In the genomic region with DNA sequence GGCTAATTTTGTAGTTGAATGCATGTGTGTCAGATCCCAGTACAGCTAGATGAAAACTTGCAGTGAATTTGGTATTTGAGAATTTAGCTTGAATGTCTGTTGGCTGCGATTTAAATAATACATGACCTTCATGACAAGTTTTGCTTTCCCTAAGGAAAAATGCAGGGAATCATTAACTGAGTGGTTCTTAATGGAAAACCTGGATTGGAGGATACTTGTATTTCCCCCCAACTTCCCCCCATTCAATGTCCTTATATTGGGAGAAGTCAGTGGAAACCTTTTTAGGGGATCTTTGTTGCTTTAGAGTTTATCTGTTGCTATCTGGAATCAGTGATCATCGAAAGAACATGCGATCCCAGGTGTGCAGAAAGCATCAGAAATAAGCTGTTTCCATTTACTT, we compare ENCODE assay signal across 8 cellular contexts. TPM values are rescaled to one million over a fixed set of nuclear protein-coding genes. Genes with fewer than 3 reads are reported as not detected.
DNase-seq lines count a peak whose midpoint lies in the region; ATAC-seq and TF ChIP-seq lines count a peak whose summit lies in the region.
"Not testable (repeated sequence)": the region's sequence is repeated elsewhere in the genome, so short reads cannot be mapped to it uniquely, and the experiment has no call there.

No MANE protein-coding gene starts in this region.

- ATAC-seq in CD4-positive, alpha-beta T cell (ENCODE audit: poor library complexity); gastroesophageal sphincter; naive thymus-derived CD8-positive, alpha-beta T cell; stimulated activated effector memory CD8-positive, alpha-beta T cell treated with anti-CD3 and anti-CD28 coated beads, Interleukin-12 subunit alpha, Interleukin-12 subunit beta, amount 100 ng/mL, for 72 hours: not testable (repeated sequence)

- 46 to 64% methylated on average over 1 of the region's 3 CpGs for WGBS in gastroesophageal sphincter (ENCODE audit: low coverage in 1 of 2), 2 donors

- H3K27me3 Mint-ChIP-seq in CD4-positive, alpha-beta T cell; HFFc6 (ENCODE audit: insufficient read depth); activated CD4-positive, alpha-beta T cell treated with anti-CD3 and anti-CD28 coated beads, Interleukin-2, amount 10 ng/mL, durations not matched to agents 7 days and 5 days; activated naive CD8-positive, alpha-beta T cell: not testable (repeated sequence)
- H3K27me3 Mint-ChIP-seq in naive thymus-derived CD8-positive, alpha-beta T cell, result peaks cover 3 to 14% (median 7%) of the 10 kb centered on the region in 5 donors

- H3K36me3 ChIP-seq in gastroesophageal sphincter, result not testable (repeated sequence)

- not testable (repeated sequence) for TF ChIP-seq CTCF in CD4-positive, alpha-beta T cell (IDR thresholded peaks at IDR 0.05); HFFc6 (IDR thresholded peaks at IDR 0.05); gastroesophageal sphincter (IDR thresholded peaks at IDR 0.05)

- POLR2A ChIA-PET in CD4-positive, alpha-beta T cell (lab: Charles Lee); activated CD4-positive, alpha-beta T cell treated with anti-CD3 and anti-CD28 coated beads, Interleukin-2, amount 10 ng/mL, durations not matched to agents 7 days and 5 days (lab: Charles Lee); naive thymus-derived CD8-positive, alpha-beta T cell (lab: Charles Lee): not testable (repeated sequence)

- intact Hi-C loops in CD4-positive, alpha-beta T cell (cut with DNase I, micrococcal nuclease), result loop anchor here in 1 of 2 experiments (10.0 kb wide), 1 partner anchor 515 kb away; no protein-coding TSS in a partner anchor

- H3K27ac Mint-ChIP-seq in CD4-positive, alpha-beta T cell, result peak overlapping the region; percentile 27
- H3K27ac Mint-ChIP-seq in HFFc6, result peak overlapping the region; percentile 27; the same call in 1 of the 2 replicates
- H3K27ac Mint-ChIP-seq in activated CD4-positive, alpha-beta T cell treated with anti-CD3 and anti-CD28 coated beads, Interleukin-2, amount 10 ng/mL, durations not matched to agents 7 days and 5 days, result peak overlapping the region; percentile 68
- not testable (repeated sequence) for H3K27ac Mint-ChIP-seq in activated naive CD8-positive, alpha-beta T cell; stimulated activated effector memory CD8-positive, alpha-beta T cell treated with anti-CD3 and anti-CD28 coated beads, Interleukin-12 subunit alpha, Interleukin-12 subunit beta, amount 100 ng/mL, for 72 hours
- H3K27ac Mint-ChIP-seq in naive thymus-derived CD8-positive, alpha-beta T cell, result peak overlapping the region in 1 of 10 donors; percentile 65

- not testable (repeated sequence) for H3K9me3 ChIP-seq in CD4-positive, alpha-beta T cell (ENCODE audit: control insufficient read depth, low read length); gastroesophageal sphincter

- TF ChIP-seq EP300 in gastroesophageal sphincter (IDR thresholded peaks at IDR 0.05), result not testable (repeated sequence)

- H3K4me1 ChIP-seq in gastroesophageal sphincter, result peaks cover 0 to 20% (median 3%) of the 10 kb centered on the region in 3 donors

- not testable (repeated sequence) for TF ChIP-seq POLR2A in gastroesophageal sphincter (IDR thresholded peaks at IDR 0.05)

- H3K9me3 Mint-ChIP-seq in CD4-positive, alpha-beta T cell; HFFc6; activated CD4-positive, alpha-beta T cell treated with anti-CD3 and anti-CD28 coated beads, Interleukin-2, amount 10 ng/mL, durations not matched to agents 7 days and 5 days; activated naive CD8-positive, alpha-beta T cell (ENCODE audit: low read depth); naive thymus-derived CD8-positive, alpha-beta T cell; stimulated activated effector memory CD8-positive, alpha-beta T cell treated with anti-CD3 and anti-CD28 coated beads, Interleukin-12 subunit alpha, Interleukin-12 subunit beta, amount 100 ng/mL, for 72 hours: not testable (repeated sequence)

- DNase-seq in CD4-positive, alpha-beta T cell; HFFc6; activated CD4-positive, alpha-beta T cell treated with anti-CD3 and anti-CD28 coated beads, Interleukin-2, amount 10 ng/mL, durations not matched to agents 7 days and 5 days; naive thymus-derived CD8-positive, alpha-beta T cell; stimulated activated effector memory CD8-positive, alpha-beta T cell treated with anti-CD3 and anti-CD28 coated beads, Interleukin-12 subunit alpha, Interleukin-12 subunit beta, amount 100 ng/mL, for 72 hours (ENCODE audit: low spot score in 2 of 2): not testable (repeated sequence)
- peak; percentile 28 for DNase-seq in cerebellar cortex (ENCODE audit: low spot score)

- peaks cover 17% of the 10 kb centered on the region for H3K4me1 Mint-ChIP-seq in CD4-positive, alpha-beta T cell (ENCODE audit: low read depth)
- peaks cover 57% of the 10 kb centered on the region for H3K4me1 Mint-ChIP-seq in HFFc6 (ENCODE audit: low read depth)
- H3K4me1 Mint-ChIP-seq in activated CD4-positive, alpha-beta T cell treated with anti-CD3 and anti-CD28 coated beads, Interleukin-2, amount 10 ng/mL, durations not matched to agents 7 days and 5 days, result peaks cover 25% of the 10 kb centered on the region
- peaks cover 11% of the 10 kb centered on the region for H3K4me1 Mint-ChIP-seq in activated naive CD8-positive, alpha-beta T cell (ENCODE audit: low read depth)
- peaks cover 8 to 27% (median 10%) of the 10 kb centered on the region in 4 donors for H3K4me1 Mint-ChIP-seq in naive thymus-derived CD8-positive, alpha-beta T cell
- peaks cover 33% of the 10 kb centered on the region for H3K4me1 Mint-ChIP-seq in stimulated activated effector memory CD8-positive, alpha-beta T cell treated with anti-CD3 and anti-CD28 coated beads, Interleukin-12 subunit alpha, Interleukin-12 subunit beta, amount 100 ng/mL, for 72 hours

- H3K4me3 ChIP-seq in gastroesophageal sphincter, result not testable (repeated sequence)

- not testable (repeated sequence) for H3K27me3 ChIP-seq in CD4-positive, alpha-beta T cell (ENCODE audit: control insufficient read depth, insufficient read depth, low read length); gastroesophageal sphincter

- H3K4me3 Mint-ChIP-seq in CD4-positive, alpha-beta T cell, result peak overlapping the region; percentile 79
- peak overlapping the region; percentile 71 for H3K4me3 Mint-ChIP-seq in HFFc6
- peak overlapping the region; percentile 47 for H3K4me3 Mint-ChIP-seq in activated CD4-positive, alpha-beta T cell treated with anti-CD3 and anti-CD28 coated beads, Interleukin-2, amount 10 ng/mL, durations not matched to agents 7 days and 5 days
- peak overlapping the region; percentile 68 for H3K4me3 Mint-ChIP-seq in activated naive CD8-positive, alpha-beta T cell
- H3K4me3 Mint-ChIP-seq in naive thymus-derived CD8-positive, alpha-beta T cell, result peak overlapping the region; percentile 4 to 80 (median 63)
- peak overlapping the region; percentile 82 for H3K4me3 Mint-ChIP-seq in stimulated activated effector memory CD8-positive, alpha-beta T cell treated with anti-CD3 and anti-CD28 coated beads, Interleukin-12 subunit alpha, Interleukin-12 subunit beta, amount 100 ng/mL, for 72 hours

- H3K36me3 Mint-ChIP-seq in CD4-positive, alpha-beta T cell (ENCODE audit: low read depth); activated CD4-positive, alpha-beta T cell treated with anti-CD3 and anti-CD28 coated beads, Interleukin-2, amount 10 ng/mL, durations not matched to agents 7 days and 5 days (ENCODE audit: low read depth); activated naive CD8-positive, alpha-beta T cell; naive thymus-derived CD8-positive, alpha-beta T cell; stimulated activated effector memory CD8-positive, alpha-beta T cell treated with anti-CD3 and anti-CD28 coated beads, Interleukin-12 subunit alpha, Interleukin-12 subunit beta, amount 100 ng/mL, for 72 hours: not testable (repeated sequence)
- peaks cover 24% of the 10 kb centered on the region for H3K36me3 Mint-ChIP-seq in HFFc6 (ENCODE audit: low read depth)

- H3K27ac ChIP-seq in CD4-positive, alpha-beta T cell (ENCODE audit: low read depth, low read length), result not testable (repeated sequence)
- peak overlapping the region in 3 of 4 donors; percentile 54 to 92 (median 63) for H3K27ac ChIP-seq in gastroesophageal sphincter

- CTCF ChIA-PET in CD4-positive, alpha-beta T cell (lab: Charles Lee), result interaction anchor here (0.5 kb wide), 1 partner anchor 787 kb away, joined by 3 read pairs; no protein-coding TSS in a partner anchor
- CTCF ChIA-PET in activated CD4-positive, alpha-beta T cell treated with anti-CD3 and anti-CD28 coated beads, Interleukin-2, amount 10 ng/mL, durations not matched to agents 7 days and 5 days (lab: Charles Lee), result not testable (repeated sequence)

RNA-seq across cellular contexts. Expression of gene RNF135, which starts 39.2 kb away (rescaled TPM):
- 1 to 10 TPM; 1.5 to 1.8 TPM for total RNA-seq in CD4-positive, alpha-beta T cell
- 10 to 100 TPM; 10.4 to 12.1 (median 11.8) TPM for total RNA-seq in HFFc6 (2021; fragmentation: NEBNext Ultra II Directional; extraction: Animal tissue kit (Norgen Biotek cat#: 25700))
- total RNA-seq in activated CD4-positive, alpha-beta T cell treated with anti-CD3 and anti-CD28 coated beads, Interleukin-2, amount 10 ng/mL, durations not matched to agents 7 days and 5 days, result 1 to 10 TPM; 6.1 to 6.9 TPM
- total RNA-seq in gastroesophageal sphincter, result 10 to 100 TPM; 18.2 to 22.3 (median 20.3) TPM
- total RNA-seq in naive thymus-derived CD8-positive, alpha-beta T cell, result 1 to 10 TPM; 3.1 to 4.6 TPM
- 1 to 10 TPM; 2.9 to 5.4 (median 3.3) TPM for polyA plus RNA-seq in naive thymus-derived CD8-positive, alpha-beta T cell
